In the genomic region with DNA sequence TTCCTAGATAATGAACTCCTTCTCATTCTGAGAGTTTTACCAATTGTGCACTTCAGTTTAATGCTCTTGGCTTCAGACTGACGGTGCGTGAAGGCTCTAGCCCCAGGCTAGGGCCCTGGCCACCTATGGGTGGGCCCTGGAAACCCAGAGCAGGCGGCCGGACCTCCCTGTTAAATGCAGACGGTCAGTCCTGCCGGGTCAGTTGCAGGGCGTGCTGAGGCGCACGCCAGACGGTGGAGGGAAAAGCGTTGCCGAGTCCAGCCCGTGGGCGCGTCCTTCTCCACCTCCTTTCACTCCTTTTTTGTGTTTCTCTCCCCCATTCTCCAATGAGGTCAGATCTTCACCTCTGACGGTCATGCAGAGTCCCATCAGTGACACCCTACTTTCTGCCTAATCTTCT, we compare ENCODE assay signal across 15 cellular contexts.
"Had no signal": no experiment of that assay in that cellular context is flagged by ENCODE, and none has a peak within 500 bp of the region (broad histone marks: within the 10 kb centered on the region; RNA-seq: fewer than 3 reads in every experiment).

No MANE protein-coding gene starts in this region.

- DNase-seq: activated CD4-positive, alpha-beta memory T cell treated with anti-CD3 and anti-CD28 coated beads for 36 hours; activated CD4-positive, alpha-beta T cell treated with anti-CD3 and anti-CD28 coated beads for 1 hour; activated gamma-delta T cell treated with Interleukin-2 at 50 U/mL for 16 hours; activated T-cell treated with anti-CD3 and anti-CD28 coated beads, Interleukin-2, amount 50 U/mL, for 4 hours; aorta; dermis blood vessel endothelial cell; gastrocnemius medialis; heart right ventricle; naive B cell; sigmoid colon; spleen; T1000 had no signal

- H3K27ac Mint-ChIP-seq: activated CD4-positive, alpha-beta memory T cell treated with anti-CD3 and anti-CD28 coated beads for 36 hours; stimulated activated naive CD8-positive, alpha-beta T cell treated with anti-CD3 and anti-CD28 coated beads, Interleukin-15, Interleukin-2, amounts not matched to agents 100 ng/mL and 50 ng/mL, for 24 hours had no signal

- H3K4me3 Mint-ChIP-seq: activated CD4-positive, alpha-beta memory T cell treated with anti-CD3 and anti-CD28 coated beads for 36 hours had no signal

- ATAC-seq: activated T-cell treated with anti-CD3 and anti-CD28 coated beads, Interleukin-2, amount 50 U/mL, for 4 hours; gastrocnemius medialis had no signal

- H3K9me3 Mint-ChIP-seq: activated CD4-positive, alpha-beta memory T cell treated with anti-CD3 and anti-CD28 coated beads for 36 hours had no signal

- H3K36me3 Mint-ChIP-seq: activated CD4-positive, alpha-beta memory T cell treated with anti-CD3 and anti-CD28 coated beads for 36 hours had no signal

- H3K9me3 ChIP-seq: gastrocnemius medialis, heart right ventricle, sigmoid colon, spleen, suprapubic skin, upper lobe of left lung had no signal
